In the genomic region with DNA sequence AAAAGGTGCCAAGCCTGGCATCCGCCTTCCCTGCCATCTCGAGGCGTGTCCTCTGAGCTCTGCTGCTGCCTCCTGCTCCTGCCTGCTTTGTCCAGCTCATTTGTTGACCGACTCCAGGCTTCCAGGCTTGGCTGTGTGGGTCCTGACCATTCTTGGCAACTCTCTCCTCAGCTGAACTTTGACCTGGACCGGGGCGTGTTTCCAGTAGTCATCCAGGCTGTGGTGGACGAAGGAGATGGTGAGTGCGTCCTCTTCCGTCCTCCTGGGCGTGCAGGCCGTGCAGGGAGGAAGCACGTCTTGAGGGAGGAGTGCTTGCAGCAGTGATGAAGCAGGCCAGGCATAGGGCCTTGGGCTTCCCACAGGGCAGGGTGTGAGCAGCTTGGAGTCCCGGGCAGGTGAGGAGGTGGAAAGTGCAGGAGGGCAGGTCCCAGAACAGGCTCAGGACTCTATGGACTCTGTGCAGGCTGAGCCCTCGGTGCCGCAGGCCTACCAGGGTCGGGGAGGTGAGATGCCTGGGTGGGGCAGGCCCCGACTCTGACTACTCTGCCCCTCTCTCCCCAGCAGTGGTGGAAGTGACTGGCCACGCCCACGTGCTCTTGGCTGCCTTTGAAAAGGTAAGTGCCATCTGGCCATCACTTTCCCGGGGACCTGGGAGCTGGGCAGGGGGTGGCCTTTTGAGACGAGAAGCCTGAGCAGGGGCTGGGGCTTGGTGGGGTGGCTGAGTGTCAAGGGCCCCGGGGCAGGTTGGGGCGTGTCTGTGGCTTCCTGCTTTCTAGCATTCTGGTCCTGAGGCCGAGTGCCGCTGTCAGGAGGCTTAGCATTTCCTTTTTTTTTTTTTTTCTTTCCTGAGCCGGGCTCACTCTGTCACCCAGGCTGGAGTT, we compare ENCODE assay signal across 8 cellular contexts. TPM values are rescaled to one million over a fixed set of nuclear protein-coding genes. Genes with fewer than 3 reads are reported as not detected.
DNase-seq lines count a peak whose midpoint lies in the region; ATAC-seq and TF ChIP-seq lines count a peak whose summit lies in the region.

No MANE protein-coding gene starts in this region.

- ATAC-seq in Right ventricle myocardium inferior, result no peak
- ATAC-seq in HG02973 (IDR thresholded peaks at IDR 0.05; ENCODE audit: unreplicated experiment), result no peak

- H3K36me3 ChIP-seq in right atrium auricular region (peaks cover 48% of the 10 kb centered on the region), esophagus (ENCODE audit: control insufficient read depth in 2 of 2, insufficient read depth in 2 of 2, low read length in 1 of 2) (peaks cover 11 to 32% of the 10 kb centered on the region in 2 donors), esophagus muscularis mucosa (peaks cover 33 to 83% (median 58%) of the 10 kb centered on the region in 4 donors)

- H3K4me3 ChIP-seq in right atrium auricular region (no peak overlapping the region), esophagus (ENCODE audit: low read depth in 1 of 2, low read length in 2 of 2) (no peak overlapping the region), esophagus muscularis mucosa (no peak overlapping the region)

- H3K4me1 ChIP-seq in right atrium auricular region (peaks cover 0 to 23% of the 10 kb centered on the region in 2 donors), esophagus (ENCODE audit: control insufficient read depth in 2 of 2, insufficient read depth in 2 of 2, low read length in 1 of 2) (peaks cover 3 to 12% of the 10 kb centered on the region in 2 donors), esophagus muscularis mucosa (peaks cover 23 to 38% (median 29%) of the 10 kb centered on the region in 4 donors)

- 42 to 45% methylated on average over 25 to 26 of the region's 26 CpGs for WGBS in esophagus, 2 donors
- WGBS in esophagus muscularis mucosa, result 60% methylated on average over 22 of the region's 26 CpGs

- no peak for TF ChIP-seq CTCF in right atrium auricular region (IDR thresholded peaks at IDR 0.05)
- TF ChIP-seq CTCF in esophagus muscularis mucosa (IDR thresholded peaks at IDR 0.05), result no peak

- H3K9me3 ChIP-seq in right atrium auricular region, result no peaks in the 10 kb centered on the region
- H3K9me3 ChIP-seq in esophagus (ENCODE audit: control insufficient read depth in 2 of 2, insufficient read depth in 1 of 2, low read depth in 1 of 2, low read length in 1 of 2), result no peaks in the 10 kb centered on the region
- no peaks in the 10 kb centered on the region for H3K9me3 ChIP-seq in esophagus muscularis mucosa

- intact Hi-C loops in Right ventricle myocardium inferior (cut with DNase I) (no loop called here), esophagus muscularis mucosa (cut with DNase I) (no loop called here)

- peak; percentile 67 for DNase-seq in Right ventricle myocardium inferior (ENCODE audit: missing footprints)
- no peak for DNase-seq in right atrium auricular region (ENCODE audit: low spot score)
- DNase-seq in activated CD4-positive, alpha-beta T cell treated with anti-CD3 and anti-CD28 coated beads, Interleukin-2, amount 50 U/mL, for 48 hours, result peak; percentile 59 to 65
- peak in 2 of 3 experiments; percentile 17 to 23 for DNase-seq in stimulated activated CD4-positive, alpha-beta T cell treated with anti-CD3 and anti-CD28 coated beads, TNF-alpha, amount 100 ng/mL, for 4 hours (ENCODE audit: low read depth in 3 of 3)
- DNase-seq in NCI-H774 (lab: John Stamatoyannopoulos, UW), result no peak
- no peak for DNase-seq in esophagus muscularis mucosa (ENCODE audit: extremely low spot score)

- no peak for TF ChIP-seq POLR2A in esophagus muscularis mucosa (IDR thresholded peaks at IDR 0.05; ENCODE audit: low read depth)

- H3K27ac ChIP-seq in right atrium auricular region, result no peak overlapping the region
- peak overlapping the region; percentile 5 to 57 for H3K27ac ChIP-seq in esophagus (ENCODE audit: low read depth in 2 of 2, low read length in 1 of 2)
- H3K27ac ChIP-seq in esophagus muscularis mucosa (replicated peaks in 1 of 4), result peak overlapping the region in 2 of 4 donors; percentile 13 to 48

- no peaks in the 10 kb centered on the region for H3K27me3 ChIP-seq in right atrium auricular region
- no peaks in the 10 kb centered on the region for H3K27me3 ChIP-seq in esophagus (ENCODE audit: control insufficient read depth in 1 of 2, insufficient read depth in 2 of 2, low read length in 2 of 2)
- H3K27me3 ChIP-seq in esophagus muscularis mucosa, result no peaks in the 10 kb centered on the region

- no peak for TF ChIP-seq EP300 in esophagus muscularis mucosa (IDR thresholded peaks at IDR 0.05)

RNA-seq across cellular contexts. Expression of gene NUDT16L1, which starts 28.6 kb away (rescaled TPM):
- total RNA-seq in Right ventricle myocardium inferior (52.3 TPM), right atrium auricular region (10 to 100 TPM; 25.5 to 61.5 TPM), esophagus muscularis mucosa (10 to 100 TPM; 18.1 to 33.9 (median 24.6) TPM)
- 10 to 100 TPM; 18.5 to 29.3 TPM for polyA plus RNA-seq in esophagus

RNA-seq across cellular contexts. Expression of gene MGRN1, which starts 40.2 kb away (rescaled TPM):
- 32.2 TPM for total RNA-seq in Right ventricle myocardium inferior
- 10 to 100 TPM; 35.6 to 47.4 TPM for total RNA-seq in right atrium auricular region
- polyA plus RNA-seq in esophagus, result 10 to 100 TPM; 10.9 to 15.1 TPM
- 10 to 100 TPM; 40.3 to 75.6 (median 48.5) TPM for total RNA-seq in esophagus muscularis mucosa

RNA-seq across cellular contexts. Expression of gene UBALD1, which starts 50.1 kb away (rescaled TPM):
- total RNA-seq in Right ventricle myocardium inferior (26.2 TPM), right atrium auricular region (10 to 100 TPM; 10.8 to 12.2 TPM), esophagus muscularis mucosa (10 to 100 TPM; 11.2 to 34.6 (median 17.9) TPM)
- 10 to 100 TPM; 18.6 to 34.7 TPM for polyA plus RNA-seq in esophagus

Comparison
In these comparisons a context has a peak if more than half of its experiments do, and no peak if none do; other contexts are left out.
1. DNase-seq: peak in Right ventricle myocardium inferior (single experiment), activated CD4-positive, alpha-beta T cell treated with anti-CD3 and anti-CD28 coated beads, Interleukin-2, amount 50 U/mL, for 48 hours (2 of 2) and stimulated activated CD4-positive, alpha-beta T cell treated with anti-CD3 and anti-CD28 coated beads, TNF-alpha, amount 100 ng/mL, for 4 hours (2 of 3); none in right atrium auricular region (single experiment), NCI-H774 (single experiment) and esophagus muscularis mucosa (single experiment).
2. H3K27ac ChIP-seq: peak in esophagus (2 of 2); none in right atrium auricular region (0 of 2).